8 cellular contexts compared by ENCODE assay signal in genomic region chr20:54980321-54980960, GRCh38.
DNase-seq lines count a peak whose midpoint lies in the region; ATAC-seq and TF ChIP-seq lines count a peak whose summit lies in the region.
"Had no signal": no experiment of that assay in that cellular context is flagged by ENCODE, and none has a peak within 500 bp of the region (broad histone marks: within the 10 kb centered on the region; RNA-seq: fewer than 3 reads in every experiment).

No MANE protein-coding gene starts in this region.

- peaks cover 12% of the 10 kb centered on the region for H3K4me1 Mint-ChIP-seq in neural progenitor cell

- no peak overlapping the region for H3K4me2 ChIP-seq in MM.1S (ENCODE audit: low read depth, low read length)
- no peak overlapping the region for H3K4me2 ChIP-seq in neural progenitor cell

- H3K9ac ChIP-seq in MM.1S (ENCODE audit: low read length) = no peak overlapping the region
- no peak overlapping the region for H3K9ac ChIP-seq in neural progenitor cell

- no peaks in the 10 kb centered on the region for H3K79me2 ChIP-seq in MM.1S (ENCODE audit: low read length)
- no peaks in the 10 kb centered on the region for H3K79me2 ChIP-seq in neural progenitor cell (ENCODE audit: low read depth)

- no peaks in the 10 kb centered on the region for H3K9me3 ChIP-seq in MM.1S (replicated peaks; ENCODE audit: insufficient read depth, low read length)
- no peaks in the 10 kb centered on the region for H3K9me3 ChIP-seq in neural progenitor cell (ENCODE audit: low read depth)
- H3K9me3 ChIP-seq in HAP-1 = no peaks in the 10 kb centered on the region

- H4K20me1 ChIP-seq in MM.1S (ENCODE audit: insufficient read depth, low read length) (no peaks in the 10 kb centered on the region), neural progenitor cell (ENCODE audit: low read depth) (no peaks in the 10 kb centered on the region)

- H3K9me3 Mint-ChIP-seq in neural progenitor cell = no peaks in the 10 kb centered on the region

- H3K27me3 ChIP-seq in MM.1S (replicated peaks; ENCODE audit: insufficient read depth, low read length) (no peaks in the 10 kb centered on the region), neural progenitor cell (no peaks in the 10 kb centered on the region), HAP-1 (ENCODE audit: low read depth) (no peaks in the 10 kb centered on the region)

- no peaks in the 10 kb centered on the region for H3K36me3 Mint-ChIP-seq in neural progenitor cell

- H3K36me3 ChIP-seq in MM.1S (replicated peaks; ENCODE audit: insufficient read depth, low read length) = no peaks in the 10 kb centered on the region
- no peaks in the 10 kb centered on the region for H3K36me3 ChIP-seq in neural progenitor cell
- no peaks in the 10 kb centered on the region for H3K36me3 ChIP-seq in HAP-1 (replicated peaks)

- no peak overlapping the region for H3K27ac Mint-ChIP-seq in neural progenitor cell

- H3K27me3 Mint-ChIP-seq in neural progenitor cell (ENCODE audit: insufficient read depth, low read depth) = no peaks in the 10 kb centered on the region

- no peak overlapping the region for H3K4me3 ChIP-seq in MM.1S (ENCODE audit: low read length)
- no peak overlapping the region for H3K4me3 ChIP-seq in astrocyte of the spinal cord (ENCODE audit: low read depth, low read length)
- H3K4me3 ChIP-seq in neural progenitor cell = no peak overlapping the region
- H3K4me3 ChIP-seq in HAP-1 = no peak overlapping the region

- no peak overlapping the region for H3K4me3 Mint-ChIP-seq in neural progenitor cell

- H2AFZ ChIP-seq in MM.1S (ENCODE audit: low read length) = no peak overlapping the region
- H2AFZ ChIP-seq in neural progenitor cell (replicated peaks) = peak overlapping the region; percentile 7

- no peaks in the 10 kb centered on the region for H3K9me2 ChIP-seq in MM.1S (replicated peaks; ENCODE audit: insufficient read depth, low read length)

- ATAC-seq in GM18511 (IDR thresholded peaks at IDR 0.05; ENCODE audit: unreplicated experiment) = peak; percentile 50
- ATAC-seq in GM21723 (IDR thresholded peaks at IDR 0.05; ENCODE audit: unreplicated experiment) = no peak

- H3F3A ChIP-seq in MM.1S (ENCODE audit: insufficient read depth, low read length) = no peaks in the 10 kb centered on the region
- no peaks in the 10 kb centered on the region for H3F3A ChIP-seq in neural progenitor cell (ENCODE audit: low read depth)

- DNase-seq in MM.1S (peak; percentile 40), astrocyte of the spinal cord (ENCODE audit: low read depth, low spot score) (peak; percentile 1), neural progenitor cell (ENCODE audit: low spot score) (peak; percentile 50), NCI-H2227 (lab: John Stamatoyannopoulos, UW; ENCODE audit: unreplicated experiment) (no peak), HAP-1 (ENCODE audit: low spot score in 2 of 2) (no peak)
- DNase-seq: T-helper 9 cell had no signal

- no peaks in the 10 kb centered on the region for H3K4me1 ChIP-seq in MM.1S (ENCODE audit: low read length)
- H3K4me1 ChIP-seq in neural progenitor cell = peaks cover 4% of the 10 kb centered on the region
- no peaks in the 10 kb centered on the region for H3K4me1 ChIP-seq in HAP-1

- in situ Hi-C loops in astrocyte of the spinal cord (cut with HindIII; ENCODE audit: low sequenced_read_pairs) (no loop called here), HAP-1 (cut with MboI; ENCODE audit: low sequenced_read_pairs) (no loop called here)

- peak; percentile 66 for TF ChIP-seq CTCF in MM.1S (IDR thresholded peaks at IDR 0.05; ENCODE audit: low read length)
- TF ChIP-seq CTCF in astrocyte of the spinal cord (IDR thresholded peaks at IDR 0.05; ENCODE audit: low read depth, low read length) = peak; percentile 31
- peak; percentile 78 for TF ChIP-seq CTCF in neural progenitor cell (IDR thresholded peaks at IDR 0.05)

- H3K27ac ChIP-seq in MM.1S (ENCODE audit: low read length) = no peak overlapping the region
- H3K27ac ChIP-seq in neural progenitor cell = no peak overlapping the region

Comparison
In these comparisons a context has a peak if more than half of its experiments do, and no peak if none do; other contexts are left out.
1. DNase-seq: peak in MM.1S (single experiment), astrocyte of the spinal cord (single experiment) and neural progenitor cell (single experiment); none in NCI-H2227 (single experiment) and HAP-1 (0 of 2).
2. Peak in every context shown above with its lines, with median percentiles within 50 percentile points of each other: CTCF ChIP-seq.